Comparison of ENCODE assay signal across 1 cellular context in the genomic region with DNA sequence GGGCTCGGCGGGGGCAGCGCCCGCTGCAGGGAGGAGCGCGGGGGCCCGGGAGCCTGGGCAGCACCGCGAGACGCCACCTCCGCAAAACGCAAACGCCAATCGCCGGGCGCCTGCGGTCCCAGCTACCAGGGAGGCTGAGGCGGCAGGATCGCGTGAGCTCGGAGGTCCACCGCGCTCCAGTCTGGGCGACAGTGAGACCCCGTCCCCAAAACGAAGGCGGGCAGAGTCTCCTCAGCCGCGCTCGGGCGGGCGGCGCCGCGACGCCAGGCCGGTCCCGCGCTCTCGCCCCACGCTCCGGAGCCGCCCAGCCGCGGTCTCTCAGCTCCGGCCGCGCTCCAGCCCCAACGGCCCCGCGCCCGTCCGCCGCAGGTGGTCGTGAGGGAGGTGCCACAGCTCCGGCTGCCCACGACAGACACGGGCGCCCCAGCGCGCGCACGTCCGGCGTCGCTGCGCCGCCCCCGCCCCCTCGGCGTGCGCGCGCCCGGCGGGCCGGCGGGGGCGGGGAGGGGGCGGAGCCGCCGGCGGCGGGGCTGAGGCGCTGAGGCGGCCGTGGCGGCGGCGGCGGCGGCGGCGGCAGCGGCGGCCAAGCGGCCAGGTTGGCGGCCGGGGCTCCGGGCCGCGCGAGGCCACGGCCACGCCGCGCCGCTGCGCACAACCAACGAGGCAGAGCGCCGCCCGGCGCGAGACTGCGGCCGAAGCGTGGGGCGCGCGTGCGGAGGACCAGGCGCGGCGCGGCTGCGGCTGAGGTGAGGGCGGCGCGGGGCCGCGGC.
TF ChIP-seq lines count a peak whose summit lies in the region.

A gene with protein sequence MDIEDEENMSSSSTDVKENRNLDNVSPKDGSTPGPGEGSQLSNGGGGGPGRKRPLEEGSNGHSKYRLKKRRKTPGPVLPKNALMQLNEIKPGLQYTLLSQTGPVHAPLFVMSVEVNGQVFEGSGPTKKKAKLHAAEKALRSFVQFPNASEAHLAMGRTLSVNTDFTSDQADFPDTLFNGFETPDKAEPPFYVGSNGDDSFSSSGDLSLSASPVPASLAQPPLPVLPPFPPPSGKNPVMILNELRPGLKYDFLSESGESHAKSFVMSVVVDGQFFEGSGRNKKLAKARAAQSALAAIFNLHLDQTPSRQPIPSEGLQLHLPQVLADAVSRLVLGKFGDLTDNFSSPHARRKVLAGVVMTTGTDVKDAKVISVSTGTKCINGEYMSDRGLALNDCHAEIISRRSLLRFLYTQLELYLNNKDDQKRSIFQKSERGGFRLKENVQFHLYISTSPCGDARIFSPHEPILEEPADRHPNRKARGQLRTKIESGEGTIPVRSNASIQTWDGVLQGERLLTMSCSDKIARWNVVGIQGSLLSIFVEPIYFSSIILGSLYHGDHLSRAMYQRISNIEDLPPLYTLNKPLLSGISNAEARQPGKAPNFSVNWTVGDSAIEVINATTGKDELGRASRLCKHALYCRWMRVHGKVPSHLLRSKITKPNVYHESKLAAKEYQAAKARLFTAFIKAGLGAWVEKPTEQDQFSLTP (plus strand): TSS at position 533 of the 770 bp plus-strand sequence. CDS start 97,077 bp downstream, outside the sequence.

TF ChIP-seq in HEK293, 187 proteins besides CTCF, POLR2A, EP300 and RAD21 (continued from another document and continues in another):
- TF ChIP-seq, protein P1, sequence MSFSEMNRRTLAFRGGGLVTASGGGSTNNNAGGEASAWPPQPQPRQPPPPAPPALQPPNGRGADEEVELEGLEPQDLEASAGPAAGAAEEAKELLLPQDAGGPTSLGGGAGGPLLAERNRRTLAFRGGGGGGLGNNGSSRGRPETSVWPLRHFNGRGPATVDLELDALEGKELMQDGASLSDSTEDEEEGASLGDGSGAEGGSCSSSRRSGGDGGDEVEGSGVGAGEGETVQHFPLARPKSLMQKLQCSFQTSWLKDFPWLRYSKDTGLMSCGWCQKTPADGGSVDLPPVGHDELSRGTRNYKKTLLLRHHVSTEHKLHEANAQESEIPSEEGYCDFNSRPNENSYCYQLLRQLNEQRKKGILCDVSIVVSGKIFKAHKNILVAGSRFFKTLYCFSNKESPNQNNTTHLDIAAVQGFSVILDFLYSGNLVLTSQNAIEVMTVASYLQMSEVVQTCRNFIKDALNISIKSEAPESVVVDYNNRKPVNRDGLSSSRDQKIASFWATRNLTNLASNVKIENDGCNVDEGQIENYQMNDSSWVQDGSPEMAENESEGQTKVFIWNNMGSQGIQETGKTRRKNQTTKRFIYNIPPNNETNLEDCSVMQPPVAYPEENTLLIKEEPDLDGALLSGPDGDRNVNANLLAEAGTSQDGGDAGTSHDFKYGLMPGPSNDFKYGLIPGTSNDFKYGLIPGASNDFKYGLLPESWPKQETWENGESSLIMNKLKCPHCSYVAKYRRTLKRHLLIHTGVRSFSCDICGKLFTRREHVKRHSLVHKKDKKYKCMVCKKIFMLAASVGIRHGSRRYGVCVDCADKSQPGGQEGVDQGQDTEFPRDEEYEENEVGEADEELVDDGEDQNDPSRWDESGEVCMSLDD (tag by site-specific recombination; IDR thresholded peaks at IDR 0.05), result no peak
- TF ChIP-seq ZNF660 (tag by site-specific recombination; IDR thresholded peaks at IDR 0.05), result peak; percentile 57; the same call in 1 of the 2 replicates
- no peak for TF ChIP-seq ZNF48 (tag by site-specific recombination; IDR thresholded peaks at IDR 0.05)
- TF ChIP-seq ZNF214 (tag by site-specific recombination; IDR thresholded peaks at IDR 0.05; ENCODE audit: borderline replicate concordance), result no peak
- TF ChIP-seq ZNF549 (tag by site-specific recombination; IDR thresholded peaks at IDR 0.05), result no peak
- no peak for TF ChIP-seq HOXC10 (CRISPR knock-in tag; IDR thresholded peaks at IDR 0.05)
- TF ChIP-seq ZNF76 (tag by site-specific recombination; IDR thresholded peaks at IDR 0.05; ENCODE audit: borderline replicate concordance, low read depth), result 0 out of 2 replicates have a peak, but pooled peaks have one; percentile 22
- TF ChIP-seq YY1 (tag by site-specific recombination; IDR thresholded peaks at IDR 0.05), result no peak
- no peak for TF ChIP-seq PRDM1 (tag by site-specific recombination; IDR thresholded peaks at IDR 0.05)
- 0 out of 2 replicates have a peak, but pooled peaks have one; percentile 38 for TF ChIP-seq ZBTB44 (tag by site-specific recombination; IDR thresholded peaks at IDR 0.05)
- TF ChIP-seq ZNF596 (tag by site-specific recombination; IDR thresholded peaks at IDR 0.05), result peak; percentile 62; the same call in 1 of the 2 replicates
- TF ChIP-seq ZNF157 (tag by site-specific recombination; IDR thresholded peaks at IDR 0.05), result no peak
- TF ChIP-seq ZNF701 (tag by site-specific recombination; IDR thresholded peaks at IDR 0.05), result no peak
- peak; percentile 49; the same call in 1 of the 2 replicates for TF ChIP-seq ZNF398 (tag by site-specific recombination; IDR thresholded peaks at IDR 0.05)
- no peak for TF ChIP-seq BCL11B (tag by site-specific recombination; IDR thresholded peaks at IDR 0.05; ENCODE audit: low read depth)
- TF ChIP-seq SP2 (tag by site-specific recombination; IDR thresholded peaks at IDR 0.05), result peak; percentile 33; the same call in 1 of the 2 replicates
- TF ChIP-seq ZNF175 (tag by site-specific recombination; IDR thresholded peaks at IDR 0.05), result no peak
- TF ChIP-seq ZNF350 (tag by site-specific recombination; IDR thresholded peaks at IDR 0.05), result no peak
- TF ChIP-seq ZNF121 (tag by site-specific recombination; IDR thresholded peaks at IDR 0.05), result no peak
- no peak for TF ChIP-seq ZNF169 (tag by site-specific recombination; IDR thresholded peaks at IDR 0.05)
- no peak for TF ChIP-seq ZNF610 (tag by site-specific recombination; IDR thresholded peaks at IDR 0.05; ENCODE audit: borderline replicate concordance)
- TF ChIP-seq OSR2 (tag by site-specific recombination; IDR thresholded peaks at IDR 0.05), result no peak
- TF ChIP-seq, protein P2, sequence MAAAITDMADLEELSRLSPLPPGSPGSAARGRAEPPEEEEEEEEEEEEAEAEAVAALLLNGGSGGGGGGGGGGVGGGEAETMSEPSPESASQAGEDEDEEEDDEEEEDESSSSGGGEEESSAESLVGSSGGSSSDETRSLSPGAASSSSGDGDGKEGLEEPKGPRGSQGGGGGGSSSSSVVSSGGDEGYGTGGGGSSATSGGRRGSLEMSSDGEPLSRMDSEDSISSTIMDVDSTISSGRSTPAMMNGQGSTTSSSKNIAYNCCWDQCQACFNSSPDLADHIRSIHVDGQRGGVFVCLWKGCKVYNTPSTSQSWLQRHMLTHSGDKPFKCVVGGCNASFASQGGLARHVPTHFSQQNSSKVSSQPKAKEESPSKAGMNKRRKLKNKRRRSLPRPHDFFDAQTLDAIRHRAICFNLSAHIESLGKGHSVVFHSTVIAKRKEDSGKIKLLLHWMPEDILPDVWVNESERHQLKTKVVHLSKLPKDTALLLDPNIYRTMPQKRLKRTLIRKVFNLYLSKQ (tag by site-specific recombination; IDR thresholded peaks at IDR 0.05; ENCODE audit: borderline replicate concordance), result no peak
- TF ChIP-seq, protein P3, sequence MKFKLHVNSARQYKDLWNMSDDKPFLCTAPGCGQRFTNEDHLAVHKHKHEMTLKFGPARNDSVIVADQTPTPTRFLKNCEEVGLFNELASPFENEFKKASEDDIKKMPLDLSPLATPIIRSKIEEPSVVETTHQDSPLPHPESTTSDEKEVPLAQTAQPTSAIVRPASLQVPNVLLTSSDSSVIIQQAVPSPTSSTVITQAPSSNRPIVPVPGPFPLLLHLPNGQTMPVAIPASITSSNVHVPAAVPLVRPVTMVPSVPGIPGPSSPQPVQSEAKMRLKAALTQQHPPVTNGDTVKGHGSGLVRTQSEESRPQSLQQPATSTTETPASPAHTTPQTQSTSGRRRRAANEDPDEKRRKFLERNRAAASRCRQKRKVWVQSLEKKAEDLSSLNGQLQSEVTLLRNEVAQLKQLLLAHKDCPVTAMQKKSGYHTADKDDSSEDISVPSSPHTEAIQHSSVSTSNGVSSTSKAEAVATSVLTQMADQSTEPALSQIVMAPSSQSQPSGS (tag by site-specific recombination; IDR thresholded peaks at IDR 0.05; ENCODE audit: low read depth), result no peak
- TF ChIP-seq ZNF473 (tag by site-specific recombination; IDR thresholded peaks at IDR 0.05), result no peak
- 0 out of 2 replicates have a peak, but pooled peaks have one; percentile 35 for TF ChIP-seq ZNF423 (tag by site-specific recombination; IDR thresholded peaks at IDR 0.05)
- no peak for TF ChIP-seq ZNF223 (tag by site-specific recombination; IDR thresholded peaks at IDR 0.05)
- no peak for TF ChIP-seq ZNF792 (tag by site-specific recombination; IDR thresholded peaks at IDR 0.05)
- no peak for TF ChIP-seq TCF7L2 (IDR thresholded peaks at IDR 0.05; ENCODE audit: borderline replicate concordance, low read depth, low read length)
- TF ChIP-seq ZXDB (tag by site-specific recombination; IDR thresholded peaks at IDR 0.05), result no peak
- TF ChIP-seq ZNF426 (tag by site-specific recombination; IDR thresholded peaks at IDR 0.05), result no peak
- no peak for TF ChIP-seq ZNF629 (tag by site-specific recombination; IDR thresholded peaks at IDR 0.05)
- peak; percentile 75 for TF ChIP-seq ZBTB26 (tag by site-specific recombination; optimal IDR thresholded peaks at IDR 0.05)
- no peak for TF ChIP-seq ZNF174 (tag by site-specific recombination; IDR thresholded peaks at IDR 0.05)
- no peak for TF ChIP-seq ZNF626 (tag by site-specific recombination; IDR thresholded peaks at IDR 0.05)
- TF ChIP-seq ZNF354C (tag by site-specific recombination; IDR thresholded peaks at IDR 0.05; ENCODE audit: borderline replicate concordance, low read depth), result no peak
- TF ChIP-seq MEIS1 (CRISPR knock-in tag; IDR thresholded peaks at IDR 0.05; ENCODE audit: borderline replicate concordance), result no peak
- TF ChIP-seq ZNF514 (tag by site-specific recombination; IDR thresholded peaks at IDR 0.05), result no peak
- no peak for TF ChIP-seq ZNF133 (tag by site-specific recombination; IDR thresholded peaks at IDR 0.05)
- TF ChIP-seq EGR2 (tag by site-specific recombination; IDR thresholded peaks at IDR 0.05; ENCODE audit: low read depth), result no peak; the same call in 1 of the 2 replicates
- peak; percentile 64 for TF ChIP-seq ZBTB8A (tag by site-specific recombination; IDR thresholded peaks at IDR 0.05)
- no peak for TF ChIP-seq GLI2 (tag by site-specific recombination; IDR thresholded peaks at IDR 0.05; ENCODE audit: borderline replicate concordance, low read depth)
- TF ChIP-seq ZNF391 (tag by site-specific recombination; IDR thresholded peaks at IDR 0.05; ENCODE audit: borderline replicate concordance, low read depth), result no peak
- TF ChIP-seq REPIN1 (tag by site-specific recombination; IDR thresholded peaks at IDR 0.05; ENCODE audit: low read depth), result no peak
- TF ChIP-seq, protein P4, sequence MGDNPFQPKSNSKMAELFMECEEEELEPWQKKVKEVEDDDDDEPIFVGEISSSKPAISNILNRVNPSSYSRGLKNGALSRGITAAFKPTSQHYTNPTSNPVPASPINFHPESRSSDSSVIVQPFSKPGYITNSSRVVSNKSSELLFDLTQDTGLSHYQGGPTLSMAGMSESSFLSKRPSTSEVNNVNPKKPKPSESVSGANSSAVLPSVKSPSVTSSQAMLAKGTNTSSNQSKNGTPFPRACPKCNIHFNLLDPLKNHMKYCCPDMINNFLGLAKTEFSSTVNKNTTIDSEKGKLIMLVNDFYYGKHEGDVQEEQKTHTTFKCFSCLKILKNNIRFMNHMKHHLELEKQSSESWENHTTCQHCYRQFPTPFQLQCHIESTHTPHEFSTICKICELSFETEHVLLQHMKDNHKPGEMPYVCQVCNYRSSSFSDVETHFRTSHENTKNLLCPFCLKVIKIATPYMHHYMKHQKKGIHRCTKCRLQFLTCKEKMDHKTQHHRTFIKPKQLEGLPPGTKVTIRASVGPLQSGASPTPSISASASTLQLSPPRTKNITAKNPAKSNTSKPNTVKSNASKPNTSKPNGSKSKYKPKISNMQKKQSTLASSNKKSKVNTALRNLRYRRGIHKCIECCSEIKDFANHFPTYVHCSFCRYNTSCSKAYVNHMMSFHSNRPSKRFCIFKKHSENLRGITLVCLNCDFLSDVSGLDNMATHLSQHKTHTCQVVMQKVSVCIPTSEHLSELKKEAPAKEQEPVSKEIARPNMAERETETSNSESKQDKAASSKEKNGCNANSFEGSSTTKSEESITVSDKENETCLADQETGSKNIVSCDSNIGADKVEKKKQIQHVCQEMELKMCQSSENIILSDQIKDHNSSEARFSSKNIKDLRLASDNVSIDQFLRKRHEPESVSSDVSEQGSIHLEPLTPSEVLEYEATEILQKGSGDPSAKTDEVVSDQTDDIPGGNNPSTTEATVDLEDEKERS (tag by site-specific recombination; IDR thresholded peaks at IDR 0.05), result no peak
- no peak for TF ChIP-seq ZNF623 (tag by site-specific recombination; IDR thresholded peaks at IDR 0.05)
